34 cellular contexts compared by ENCODE assay signal in the genomic region with DNA sequence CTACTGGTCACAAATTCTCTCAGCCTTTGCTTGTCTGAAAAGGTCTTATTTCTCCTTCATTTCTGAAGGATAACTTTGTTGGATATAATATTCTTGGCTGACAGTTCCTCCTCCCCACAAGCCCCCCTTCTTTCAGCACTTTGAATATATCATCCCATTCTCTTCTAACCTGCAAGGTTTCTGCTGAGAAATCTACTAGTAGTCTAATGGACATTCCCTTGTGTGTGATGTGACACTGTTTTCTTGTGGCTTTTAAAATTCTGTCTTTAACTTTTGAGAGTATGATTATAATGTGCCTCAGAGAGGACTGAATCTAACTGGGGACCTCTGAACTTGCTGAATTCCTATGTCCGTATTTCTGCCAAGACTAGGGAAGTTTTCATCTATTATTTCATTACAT.
DNase-seq lines count a peak whose midpoint lies in the region; ATAC-seq, FAIRE-seq and TF ChIP-seq lines count a peak whose summit lies in the region.
"Had no signal": no experiment of that assay in that cellular context is flagged by ENCODE, and none has a peak within 500 bp of the region (broad histone marks: within the 10 kb centered on the region; RNA-seq: fewer than 3 reads in every experiment).

No MANE protein-coding gene starts in this region.

- RAD21 ChIA-PET in GM12878 (lab: Charles Lee; ENCODE audit: unreplicated experiment) = no interaction called here

- H4K20me1 ChIP-seq in GM12878 (ENCODE audit: control insufficient read depth, insufficient read depth) (no peaks in the 10 kb centered on the region), K562 (replicated peaks; ENCODE audit: control insufficient read depth, insufficient read depth, low read length) (no peaks in the 10 kb centered on the region)
- H4K20me1 ChIP-seq: BLaER1; BLaER1 treated with 17β-estradiol and CSF1 and Interleukin-3, amounts not matched to agents 10 nM and 100 nM had no signal

- H3K79me2 ChIP-seq in GM12878 (ENCODE audit: control insufficient read depth, insufficient read depth, low read length) (no peaks in the 10 kb centered on the region), K562 (ENCODE audit: control insufficient read depth, insufficient read depth, low read length) (no peaks in the 10 kb centered on the region)

- H3K27ac ChIP-seq in HEK293 (ENCODE audit: extremely low read depth, low read depth, low read length) (no peak overlapping the region), GM12878 (ENCODE audit: control insufficient read depth, insufficient read depth) (no peak overlapping the region), K562 (ENCODE audit: extremely low read depth, low read depth, low read length) (no peak overlapping the region)
- H3K27ac ChIP-seq: 22Rv1; A549; BLaER1; BLaER1 treated with 17β-estradiol and CSF1 and Interleukin-3, amounts not matched to agents 10 nM and 100 nM; C4-2B had no signal

- no peaks in the 10 kb centered on the region for H3K27me3 ChIP-seq in adipocyte (replicated peaks; ENCODE audit: control insufficient read depth, insufficient read depth, low read length)
- H3K27me3 ChIP-seq in GM12878 (replicated peaks in 1 of 2; ENCODE audit: control insufficient read depth in 2 of 2, insufficient read depth in 2 of 2, low read length in 1 of 2) = no peaks in the 10 kb centered on the region
- H3K27me3 ChIP-seq in K562 (ENCODE audit: control insufficient read depth in 2 of 2, insufficient read depth in 2 of 2, low read length in 2 of 2) = no peaks in the 10 kb centered on the region
- H3K27me3 ChIP-seq: BE2C; BLaER1; BLaER1 treated with 17β-estradiol and CSF1 and Interleukin-3, amounts not matched to agents 10 nM and 100 nM had no signal

- CTCF ChIA-PET in HEK293 (lab: Yijun Ruan, JAX) (no interaction called here), GM12878 (lab: Yijun Ruan, JAX) (no interaction called here), K562 (lab: Yijun Ruan, JAX; ENCODE audit: low intra/inter-chr PET ratio) (no interaction called here)

- H2AFZ ChIP-seq in GM12878 (ENCODE audit: control insufficient read depth, low read depth, low read length) (no peak overlapping the region), K562 (ENCODE audit: low read depth, low read length) (no peak overlapping the region)

- H3K4me1 ChIP-seq in HEK293 (ENCODE audit: control insufficient read depth, insufficient read depth, low read length) (no peaks in the 10 kb centered on the region), adipocyte (ENCODE audit: control insufficient read depth, insufficient read depth, low read length) (peaks cover 11% of the 10 kb centered on the region), GM12878 (ENCODE audit: control insufficient read depth, insufficient read depth, low read length) (no peaks in the 10 kb centered on the region), K562 (replicated peaks in 1 of 2; ENCODE audit: control insufficient read depth in 2 of 2, insufficient read depth in 2 of 2, low read length in 2 of 2) (no peaks in the 10 kb centered on the region; a peak in 1 of 5 replicates)
- H3K4me1 ChIP-seq: A549; BE2C; BLaER1; BLaER1 treated with 17β-estradiol and CSF1 and Interleukin-3, amounts not matched to agents 10 nM and 100 nM had no signal

- no peak overlapping the region for H3K4me3 ChIP-seq in HEK293 (ENCODE audit: low read depth, low read length)
- H3K4me3 ChIP-seq in adipocyte (ENCODE audit: low read length) = peak overlapping the region; percentile 59
- no peak overlapping the region for H3K4me3 ChIP-seq in GM12878
- no peak overlapping the region for H3K4me3 ChIP-seq in K562
- H3K4me3 ChIP-seq: A549, BLaER1 had no signal

- intact Hi-C loops in GM12878 (cut with micrococcal nuclease; ENCODE audit: unreplicated experiment) = no loop called here
- intact Hi-C loops in K562 (cut with micrococcal nuclease) = no loop called here

- no peak for TF ChIP-seq RAD21 in GM12878 (IDR thresholded peaks at IDR 0.05; ENCODE audit: insufficient read depth, low read depth, low read length)
- no peak for TF ChIP-seq RAD21 in K562 (CRISPR knock-in tag; conservative IDR thresholded peaks at IDR 0.05 in 1 of 2, IDR thresholded peaks at IDR 0.05 in 1 of 2)

- FAIRE-seq in GM12878 (lab: Jason Lieb, UNC) (no peak), K562 (lab: Jason Lieb, UNC) (no peak)
- FAIRE-seq: A204.1, A549 had no signal

- no peak for DNase-seq in adipocyte (ENCODE audit: low read depth)
- DNase-seq in GM12878 (ENCODE audit: low read depth, low spot score) = no peak
- no peak for DNase-seq in K562 (ENCODE audit: extremely low read depth in 1 of 4, low spot score in 3 of 4)
- DNase-seq in cerebellar nuclear complex (lab: John Stamatoyannopoulos, UW) = no peak
- no peak for DNase-seq in occipital lobe (lab: John Stamatoyannopoulos, UW)
- no peak for DNase-seq in activated CD8-positive, alpha-beta memory T cell treated with anti-CD3 and anti-CD28 coated beads, Interleukin-2, amount 50 U/mL, for 4 hours
- DNase-seq in activated effector memory CD4-positive, alpha-beta T cell treated with Interleukin-2 at 50 U/mL for 16 hours = no peak
- DNase-seq: 8988T; ACHN; AML-193; BE2C; C1 segment of cervical spinal cord; Caco-2; Calu3; CD4-positive, alpha-beta memory T cell; CD4-positive, alpha-beta T cell; CD4-positive, CD25-positive, alpha-beta regulatory T cell; CD8-positive, alpha-beta memory T cell; CD8-positive, alpha-beta T cell; COR-L47; DMS 273 treated with DMSO at 0.1 percent for 48 hours; DMS153; DMS53; DMS79; DMS79 treated with DMSO at 0.1 percent for 48 hours; DND-41; EL had no signal

- no peak for TF ChIP-seq CTCF in HEK293 (tag by site-specific recombination; IDR thresholded peaks at IDR 0.05)
- TF ChIP-seq CTCF in GM12878 (IDR thresholded peaks at IDR 0.05 in 2 of 3, conservative IDR thresholded peaks at IDR 0.05 in 1 of 3; ENCODE audit: control insufficient read depth in 2 of 3, extremely low read depth in 1 of 3, insufficient read depth in 1 of 3, low read depth in 3 of 3, low read length in 3 of 3) = no peak
- TF ChIP-seq CTCF in K562 (IDR thresholded peaks at IDR 0.05 in 2 of 3, conservative IDR thresholded peaks at IDR 0.05 in 1 of 3; ENCODE audit: insufficient read depth in 2 of 3, low read depth in 1 of 3, low read length in 3 of 3) = no peak

- 100% methylated on average over 1 of the region's 1 CpG for WGBS in GM12878 (ENCODE audit: insufficient coverage, insufficient replicate concordance, low lambda C conversion rate, missing lambda C conversion rate)
- WGBS in K562 (ENCODE audit: insufficient coverage, low coverage, missing lambda C conversion rate) = 68% methylated on average over 1 of the region's 1 CpG

- H3K36me3 ChIP-seq in HEK293 (ENCODE audit: control insufficient read depth in 2 of 2, insufficient read depth in 1 of 2, low read length in 2 of 2) = no peaks in the 10 kb centered on the region
- H3K36me3 ChIP-seq in adipocyte (ENCODE audit: control insufficient read depth, insufficient read depth, low read length, severe bottlenecking) = peaks cover 19% of the 10 kb centered on the region
- H3K36me3 ChIP-seq in GM12878 (ENCODE audit: control insufficient read depth in 2 of 2, insufficient read depth in 2 of 2, low read length in 1 of 2) = no peaks in the 10 kb centered on the region
- H3K36me3 ChIP-seq in K562 (ENCODE audit: control insufficient read depth, insufficient read depth, low read length) = no peaks in the 10 kb centered on the region
- H3K36me3 ChIP-seq: BE2C had no signal

- H3K4me2 ChIP-seq in GM12878 (ENCODE audit: control insufficient read depth, insufficient read depth) = no peak overlapping the region
- no peak overlapping the region for H3K4me2 ChIP-seq in K562 (ENCODE audit: insufficient read depth, low read length)
- H3K4me2 ChIP-seq: A549; BLaER1; BLaER1 treated with 17β-estradiol and CSF1 and Interleukin-3, amounts not matched to agents 10 nM and 100 nM had no signal

- H3K9me3 ChIP-seq in HEK293 (ENCODE audit: control insufficient read depth, insufficient read depth, low read depth, low read length) (no peaks in the 10 kb centered on the region), adipocyte (ENCODE audit: control insufficient read depth, low read length) (peaks cover 17% of the 10 kb centered on the region), GM12878 (replicated peaks; ENCODE audit: control insufficient read depth, insufficient read depth, low read length) (peaks cover 12% of the 10 kb centered on the region), K562 (replicated peaks; ENCODE audit: control insufficient read depth, insufficient read depth, low read depth, low read length) (no peaks in the 10 kb centered on the region)
- H3K9me3 ChIP-seq: BE2C had no signal

- no peak for TF ChIP-seq POLR2A in GM12878 (IDR thresholded peaks at IDR 0.05; ENCODE audit: low read depth, low read length)
- TF ChIP-seq POLR2A in K562 (conservative IDR thresholded peaks at IDR 0.05) = no peak

- SMC1A ChIA-PET in GM12878 (lab: Charles Lee; ENCODE audit: uncharacterized antibody, unreplicated experiment) = interaction anchor here (0.5 kb wide), 1 partner anchor 104 kb away, joined by 3 read pairs; no protein-coding TSS in a partner anchor

- ATAC-seq in GM12878 = no peak
- no peak for ATAC-seq in K562
- ATAC-seq: A549; CD8-positive, alpha-beta T cell had no signal

- no peaks in the 10 kb centered on the region for H3K9me1 ChIP-seq in K562 (ENCODE audit: control insufficient read depth, insufficient read depth, low read length)

- H3K9ac ChIP-seq in adipocyte (ENCODE audit: low read length) (no peak overlapping the region), GM12878 (ENCODE audit: control insufficient read depth, insufficient read depth, low read length) (no peak overlapping the region), K562 (ENCODE audit: insufficient read depth in 1 of 2, low read depth in 2 of 2, low read length in 2 of 2) (no peak overlapping the region)
- H3K9ac ChIP-seq: BLaER1; BLaER1 treated with 17β-estradiol and CSF1 and Interleukin-3, amounts not matched to agents 10 nM and 100 nM had no signal

- TF ChIP-seq EP300 in GM12878 (IDR thresholded peaks at IDR 0.05; ENCODE audit: borderline replicate concordance in 1 of 2, control insufficient read depth in 1 of 2, low read depth in 2 of 2, low read length in 2 of 2) = no peak
- TF ChIP-seq EP300 in K562 (IDR thresholded peaks at IDR 0.05; ENCODE audit: low read length) = no peak

- no TSS peak for BruUV-seq in GM12878 (replicated peaks; lab: Mats Ljungman, UMichigan)
- no TSS peak for BruUV-seq in K562 (replicated peaks; lab: Mats Ljungman, UMichigan)

- in situ Hi-C loops in GM12878 (cut with MboI) = no loop called here
- in situ Hi-C loops in K562 (cut with MboI) = no loop called here

- POLR2A ChIA-PET in HEK293 (lab: Yijun Ruan, JAX) (no interaction called here), GM12878 (lab: Charles Lee) (no interaction called here), K562 (lab: Yijun Ruan, JAX) (no interaction called here)

TF ChIP-seq in HEK293, 187 proteins besides CTCF, POLR2A, EP300 and RAD21 (continues in another document):
- TF ChIP-seq SETDB1 (IDR thresholded peaks at IDR 0.05; ENCODE audit: insufficient read length, low read length) (peak; percentile 67), ZNF791 (tag by site-specific recombination; IDR thresholded peaks at IDR 0.05) (peak; percentile 97)

TF ChIP-seq in GM12878, 131 proteins besides CTCF, POLR2A, EP300 and RAD21 (continues in another document):
- TF ChIP-seq RUNX3 (IDR thresholded peaks at IDR 0.05; ENCODE audit: low read length) = no peak
- peak; percentile 83; the same call in 1 of the 2 replicates for TF ChIP-seq CBX5 (IDR thresholded peaks at IDR 0.05; ENCODE audit: low read depth)
